Comparison of ENCODE assay signal across 10 cellular contexts in the genomic region with DNA sequence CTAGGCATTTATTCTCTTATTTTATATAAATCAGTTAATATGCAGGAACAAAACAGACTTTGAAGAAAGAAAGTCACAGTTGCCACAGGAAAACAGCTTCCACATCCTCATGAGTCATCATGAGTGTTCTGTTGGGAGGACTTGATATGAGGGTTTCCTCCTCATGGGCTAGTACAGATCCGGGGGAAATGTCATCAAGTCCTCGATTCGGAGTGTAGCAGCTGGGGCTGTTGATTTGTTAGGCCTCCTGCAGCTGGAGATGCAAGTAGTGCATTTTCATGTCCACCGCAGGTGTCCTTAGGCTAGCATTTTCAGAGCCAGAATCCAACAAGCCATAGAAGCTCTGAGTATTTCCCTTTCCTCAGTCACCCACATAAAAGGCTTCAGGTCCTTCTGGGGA. TPM values are rescaled to one million over a fixed set of nuclear protein-coding genes. Genes with fewer than 3 reads are reported as not detected.
A peak's percentile ranks its signal among the peaks of the same experiment; 100 is the strongest.
DNase-seq lines count a peak whose midpoint lies in the region; ATAC-seq and TF ChIP-seq lines count a peak whose summit lies in the region.
"Had no signal": no experiment of that assay in that cellular context is flagged by ENCODE, and none has a peak within 500 bp of the region (broad histone marks: within the 10 kb centered on the region; RNA-seq: fewer than 3 reads in every experiment).

No MANE protein-coding gene starts in this region.

- no peaks in the 10 kb centered on the region for H3K36me3 Mint-ChIP-seq in activated naive CD8-positive, alpha-beta T cell treated with anti-CD3 and anti-CD28 coated beads for 36 hours

- no peak overlapping the region for H2AFZ ChIP-seq in MM.1S (ENCODE audit: low read length)

- H3K4me1 Mint-ChIP-seq in activated naive CD8-positive, alpha-beta T cell treated with anti-CD3 and anti-CD28 coated beads for 36 hours = peaks cover 11% of the 10 kb centered on the region
- H3K4me1 Mint-ChIP-seq: neural crest cell had no signal

- H3K27ac ChIP-seq in MM.1S (ENCODE audit: low read length) (peak overlapping the region; percentile 25; the same call in 1 of the 2 replicates), left lung (peak overlapping the region in 1 of 2 donors; percentile 62)

- H3K36me3 ChIP-seq in MM.1S (replicated peaks; ENCODE audit: insufficient read depth, low read length) (no peaks in the 10 kb centered on the region), left lung (no peaks in the 10 kb centered on the region)

- DNase-seq in DMS53 treated with DMSO at 0.1 percent for 48 hours (lab: John Stamatoyannopoulos, UW; ENCODE audit: unreplicated experiment) (peak; percentile 15), MM.1S (peak; percentile 69), left lung (no peak), G401 (ENCODE audit: low spot score) (no peak)
- DNase-seq in activated naive CD8-positive, alpha-beta T cell treated with anti-CD3 and anti-CD28 coated beads for 36 hours = peak; percentile 5
- no peak for DNase-seq in activated CD4-positive, CD25-positive, alpha-beta regulatory T cell (lab: John Stamatoyannopoulos, UW)
- DNase-seq: NCI-H146 had no signal

- H3K4me3 Mint-ChIP-seq in activated naive CD8-positive, alpha-beta T cell treated with anti-CD3 and anti-CD28 coated beads for 36 hours = no peak overlapping the region
- H3K4me3 Mint-ChIP-seq: neural crest cell had no signal

- no peaks in the 10 kb centered on the region for H3K9me2 ChIP-seq in MM.1S (replicated peaks; ENCODE audit: insufficient read depth, low read length)

- no peak overlapping the region for H3K4me2 ChIP-seq in MM.1S (ENCODE audit: low read depth, low read length)

- in situ Hi-C loops in G401 (cut with HindIII; ENCODE audit: low sequenced_read_pairs) = no loop called here

- intact Hi-C loops in left lung (cut with DNase I) = no loop called here

- H4K20me1 ChIP-seq in MM.1S (ENCODE audit: insufficient read depth, low read length) = no peaks in the 10 kb centered on the region

- H3K4me3 ChIP-seq in MM.1S (ENCODE audit: low read length) = no peak overlapping the region
- H3K4me3 ChIP-seq in left lung = no peak overlapping the region

- no peak overlapping the region for H3K9ac ChIP-seq in MM.1S (ENCODE audit: low read length)

- H3K27ac Mint-ChIP-seq in activated naive CD8-positive, alpha-beta T cell treated with anti-CD3 and anti-CD28 coated beads for 36 hours = no peak overlapping the region

- no peak for TF ChIP-seq CTCF in MM.1S (IDR thresholded peaks at IDR 0.05; ENCODE audit: low read length)
- TF ChIP-seq CTCF in left lung (IDR thresholded peaks at IDR 0.05) = no peak

- no peaks in the 10 kb centered on the region for H3K9me3 Mint-ChIP-seq in activated naive CD8-positive, alpha-beta T cell treated with anti-CD3 and anti-CD28 coated beads for 36 hours
- H3K9me3 Mint-ChIP-seq: neural crest cell had no signal

- H3K27me3 ChIP-seq in MM.1S (replicated peaks; ENCODE audit: insufficient read depth, low read length) (no peaks in the 10 kb centered on the region), left lung (no peaks in the 10 kb centered on the region)

- H3K27me3 Mint-ChIP-seq in activated naive CD8-positive, alpha-beta T cell treated with anti-CD3 and anti-CD28 coated beads for 36 hours = peaks cover 10% of the 10 kb centered on the region

- H3F3A ChIP-seq in MM.1S (ENCODE audit: insufficient read depth, low read length) = no peaks in the 10 kb centered on the region

- peak; percentile 36 for ATAC-seq in left lung
- no peak for ATAC-seq in GM18867 (IDR thresholded peaks at IDR 0.05; ENCODE audit: unreplicated experiment)
- no peak for ATAC-seq in GM21737 (IDR thresholded peaks at IDR 0.05; ENCODE audit: unreplicated experiment)

- H3K4me1 ChIP-seq in MM.1S (ENCODE audit: low read length) = no peaks in the 10 kb centered on the region
- H3K4me1 ChIP-seq in left lung = no peaks in the 10 kb centered on the region

- H3K9me3 ChIP-seq in MM.1S (replicated peaks; ENCODE audit: insufficient read depth, low read length) (no peaks in the 10 kb centered on the region), left lung (no peaks in the 10 kb centered on the region)

- H3K79me2 ChIP-seq in MM.1S (ENCODE audit: low read length) = no peaks in the 10 kb centered on the region

RNA-seq across cellular contexts. Expression of a gene that starts 36.7 kb away (rescaled TPM):
- not detected for total RNA-seq in activated naive CD8-positive, alpha-beta T cell treated with anti-CD3 and anti-CD28 coated beads for 36 hours
- total RNA-seq in left lung = not detected
- total RNA-seq in G401 (2014; rRNA removed; shearing (Covaris generic)) = not detected in 2 replicates
- total RNA-seq: neural crest cell had no signal

RNA-seq across cellular contexts. Expression of a gene that starts 48.4 kb away (rescaled TPM):
- 10 to 100 TPM; 10.2 to 12.3 TPM for total RNA-seq in activated naive CD8-positive, alpha-beta T cell treated with anti-CD3 and anti-CD28 coated beads for 36 hours
- not detected for total RNA-seq in left lung
- not detected in 2 replicates for total RNA-seq in G401 (2014; rRNA removed; shearing (Covaris generic))
- total RNA-seq: neural crest cell had no signal

Comparison
In these comparisons a context has a peak if more than half of its experiments do, and no peak if none do; other contexts are left out.
1. DNase-seq: peak in DMS53 treated with DMSO at 0.1 percent for 48 hours (single experiment), MM.1S (single experiment) and activated naive CD8-positive, alpha-beta T cell treated with anti-CD3 and anti-CD28 coated beads for 36 hours (single experiment); none in left lung (0 of 2), G401 (single experiment) and activated CD4-positive, CD25-positive, alpha-beta regulatory T cell (0 of 4).
2. RNA of a gene that starts 48.4 kb away (total RNA-seq): 10.2 to 12.3 TPM in activated naive CD8-positive, alpha-beta T cell treated with anti-CD3 and anti-CD28 coated beads for 36 hours; not detected in left lung and not detected in G401; every median in the first group is over 10 times any median in the second.